9 cellular contexts compared by ENCODE assay signal in genomic region chr11:118529584-118530175, GRCh38. TPM values are rescaled to one million over a fixed set of nuclear protein-coding genes. Genes with fewer than 3 reads are reported as not detected.
A peak's percentile ranks its signal among the peaks of the same experiment; 100 is the strongest.
DNase-seq lines count a peak whose midpoint lies in the region; ATAC-seq and TF ChIP-seq lines count a peak whose summit lies in the region.
"Had no signal": no experiment of that assay in that cellular context is flagged by ENCODE, and none has a peak within 500 bp of the region (broad histone marks: within the 10 kb centered on the region; RNA-seq: fewer than 3 reads in every experiment).

No MANE protein-coding gene starts in this region.

- ATAC-seq in CD4-positive, CD25-positive, alpha-beta regulatory T cell (ENCODE audit: low read depth in 2 of 2), result no peak
- ATAC-seq in GM21717 (IDR thresholded peaks at IDR 0.05; ENCODE audit: unreplicated experiment), result no peak

- H3K36me3 ChIP-seq in CD4-positive, CD25-positive, alpha-beta regulatory T cell (ENCODE audit: control insufficient read depth, insufficient read depth, low read length), result peaks cover 4% of the 10 kb centered on the region
- H3K36me3 ChIP-seq in Karpas-422 (ENCODE audit: insufficient read depth, low read length) (no peaks in the 10 kb centered on the region; the same call in 1 of the 2 replicates), duodenal mucosa (ENCODE audit: control insufficient read depth in 1 of 2, insufficient read depth in 2 of 2, low read length in 2 of 2) (peaks cover 4 to 10% of the 10 kb centered on the region in 2 donors), neural progenitor cell (no peaks in the 10 kb centered on the region)

- H2AFZ ChIP-seq in Karpas-422 (ENCODE audit: low read length), result no peak overlapping the region
- H2AFZ ChIP-seq in neural progenitor cell (replicated peaks), result no peak overlapping the region

- H3K27me3 Mint-ChIP-seq in CD4-positive, CD25-positive, alpha-beta regulatory T cell, result no peaks in the 10 kb centered on the region
- H3K27me3 Mint-ChIP-seq in neural progenitor cell (ENCODE audit: insufficient read depth, low read depth), result peaks cover 8% of the 10 kb centered on the region

- H3K27ac ChIP-seq in CD4-positive, CD25-positive, alpha-beta regulatory T cell (ENCODE audit: insufficient read depth, low read length, poor library complexity, severe bottlenecking), result no peak overlapping the region
- H3K27ac ChIP-seq in Karpas-422 (ENCODE audit: low read length) (peak overlapping the region; percentile 8; the same call in 1 of the 2 replicates), duodenal mucosa (ENCODE audit: low read depth, low read length) (peak overlapping the region; percentile 50), neural progenitor cell (no peak overlapping the region)

- H3K9me3 ChIP-seq in CD4-positive, CD25-positive, alpha-beta regulatory T cell (ENCODE audit: control insufficient read depth in 2 of 2, low read length in 2 of 2), result no peaks in the 10 kb centered on the region
- H3K9me3 ChIP-seq in Karpas-422 (ENCODE audit: low read length) (no peaks in the 10 kb centered on the region), duodenal mucosa (ENCODE audit: control insufficient read depth in 1 of 2, low read length in 2 of 2) (no peaks in the 10 kb centered on the region), neural progenitor cell (ENCODE audit: low read depth) (no peaks in the 10 kb centered on the region)

- H3K4me3 ChIP-seq in CD4-positive, CD25-positive, alpha-beta regulatory T cell (ENCODE audit: low read depth, low read length), result peak overlapping the region; percentile 83
- H3K4me3 ChIP-seq in Karpas-422 (ENCODE audit: low read length) (peak overlapping the region; percentile 73; the same call in 1 of the 2 replicates), duodenal mucosa (ENCODE audit: low read depth in 1 of 2, low read length in 2 of 2) (peak overlapping the region; percentile 92 to 97), neural progenitor cell (peak overlapping the region; percentile 94)

- peaks cover 8 to 52% (median 31%) of the 10 kb centered on the region in 4 donors for H3K4me1 Mint-ChIP-seq in CD4-positive, CD25-positive, alpha-beta regulatory T cell
- H3K4me1 Mint-ChIP-seq in neural progenitor cell, result peaks cover 29% of the 10 kb centered on the region

- peaks cover 26% of the 10 kb centered on the region for H3K4me1 ChIP-seq in CD4-positive, CD25-positive, alpha-beta regulatory T cell (ENCODE audit: control insufficient read depth, insufficient read depth, low read length, poor library complexity, severe bottlenecking)
- H3K4me1 ChIP-seq in Karpas-422 (ENCODE audit: low read length), result peaks cover 21% of the 10 kb centered on the region
- peaks cover 59 to 72% of the 10 kb centered on the region in 2 donors for H3K4me1 ChIP-seq in duodenal mucosa (ENCODE audit: control insufficient read depth in 1 of 2, insufficient read depth in 2 of 2, low read length in 2 of 2)
- peaks cover 24% of the 10 kb centered on the region for H3K4me1 ChIP-seq in neural progenitor cell

- no peak for DNase-seq in CD4-positive, CD25-positive, alpha-beta regulatory T cell
- DNase-seq in Karpas-422 (no peak), neural progenitor cell (ENCODE audit: low spot score) (peak; percentile 29), nucleus accumbens (lab: John Stamatoyannopoulos, UW) (no peak), occipital lobe (lab: John Stamatoyannopoulos, UW) (no peak)
- no peak for DNase-seq in activated CD4-positive, CD25-positive, alpha-beta regulatory T cell treated with anti-CD3 and anti-CD28 coated beads, Interleukin-2, amount 50 U/mL, for 72 hours
- DNase-seq: MV-4-11 had no signal

- H3K36me3 Mint-ChIP-seq in CD4-positive, CD25-positive, alpha-beta regulatory T cell, result peaks cover 2% of the 10 kb centered on the region
- H3K36me3 Mint-ChIP-seq in neural progenitor cell, result peaks cover 9% of the 10 kb centered on the region

- H3K9me2 ChIP-seq in Karpas-422 (replicated peaks; ENCODE audit: insufficient read depth, low read length), result no peaks in the 10 kb centered on the region

- H3K4me3 Mint-ChIP-seq in CD4-positive, CD25-positive, alpha-beta regulatory T cell, result peak overlapping the region; percentile 85 to 95 (median 92)
- H3K4me3 Mint-ChIP-seq in neural progenitor cell, result peak overlapping the region; percentile 98

- no peaks in the 10 kb centered on the region for H3K9me3 Mint-ChIP-seq in CD4-positive, CD25-positive, alpha-beta regulatory T cell
- peaks cover 2% of the 10 kb centered on the region for H3K9me3 Mint-ChIP-seq in neural progenitor cell

- no peaks in the 10 kb centered on the region for H3K27me3 ChIP-seq in CD4-positive, CD25-positive, alpha-beta regulatory T cell (ENCODE audit: control insufficient read depth, insufficient read depth, low read length)
- H3K27me3 ChIP-seq in Karpas-422 (ENCODE audit: low read length), result no peaks in the 10 kb centered on the region
- H3K27me3 ChIP-seq in duodenal mucosa (ENCODE audit: control insufficient read depth in 1 of 2, insufficient read depth in 2 of 2, low read length in 2 of 2), result no peaks in the 10 kb centered on the region
- no peaks in the 10 kb centered on the region for H3K27me3 ChIP-seq in neural progenitor cell

- H3K27ac Mint-ChIP-seq in CD4-positive, CD25-positive, alpha-beta regulatory T cell, result peak overlapping the region in 2 of 3 donors; percentile 83 to 84
- no peak overlapping the region for H3K27ac Mint-ChIP-seq in neural progenitor cell

- H4K20me1 ChIP-seq in Karpas-422 (ENCODE audit: insufficient read depth, low read depth, low read length) (no peaks in the 10 kb centered on the region), neural progenitor cell (ENCODE audit: low read depth) (no peaks in the 10 kb centered on the region)

- peak overlapping the region; percentile 69 for H3K4me2 ChIP-seq in Karpas-422 (ENCODE audit: low read depth, low read length, poor library complexity, severe bottlenecking)
- H3K4me2 ChIP-seq in neural progenitor cell, result peak overlapping the region; percentile 81

- H3K79me2 ChIP-seq in Karpas-422 (ENCODE audit: low read length) (0 out of 2 replicates have a peak, but pooled peaks cover 2% of the 10 kb centered on the region), neural progenitor cell (ENCODE audit: low read depth) (peaks cover 11% of the 10 kb centered on the region)

- H3K9ac ChIP-seq in Karpas-422 (ENCODE audit: low read length) (peak overlapping the region; percentile 69), duodenal mucosa (ENCODE audit: low read depth in 1 of 2, low read length in 2 of 2) (peak overlapping the region; percentile 15 to 79), neural progenitor cell (no peak overlapping the region)

- TF ChIP-seq CTCF in neural progenitor cell (IDR thresholded peaks at IDR 0.05), result no peak

- H3F3A ChIP-seq in neural progenitor cell (ENCODE audit: low read depth), result peaks cover 48% of the 10 kb centered on the region

RNA-seq across cellular contexts. Expression of gene TMEM25, which starts 1.3 kb away (rescaled TPM):
- 10.7 TPM for total RNA-seq in CD4-positive, CD25-positive, alpha-beta regulatory T cell
- 10 to 100 TPM in 3 of 4 donors, 1 to 10 TPM in 1; 10.0 to 17.3 (median 14.2) TPM for polyA plus RNA-seq in CD4-positive, CD25-positive, alpha-beta regulatory T cell
- total RNA-seq in Karpas-422 (2014; rRNA removed; shearing (Covaris generic); ENCODE audit: low replicate concordance), result 9.1 and 12.1 TPM in 2 replicates
- total RNA-seq in neural progenitor cell (ENCODE audit: low replicate concordance), result 28.2 and 29.0 TPM in 2 replicates
- 40.7 TPM for total RNA-seq in occipital lobe

RNA-seq across cellular contexts. Expression of gene TTC36, which starts 2.4 kb away (rescaled TPM):
- not detected for total RNA-seq in CD4-positive, CD25-positive, alpha-beta regulatory T cell
- polyA plus RNA-seq in CD4-positive, CD25-positive, alpha-beta regulatory T cell, result under 1 TPM; 0.22 to 0.87 (median 0.50) TPM
- total RNA-seq in Karpas-422 (2014; rRNA removed; shearing (Covaris generic); ENCODE audit: low replicate concordance), result not detected in 2 replicates
- total RNA-seq in neural progenitor cell (ENCODE audit: low replicate concordance), result 0.62 TPM in 1 of 2 replicates, not detected in the other
- 2.7 TPM for total RNA-seq in occipital lobe

RNA-seq across cellular contexts. Expression of gene IFT46, which starts 36.1 kb away (rescaled TPM):
- 3.7 TPM for total RNA-seq in CD4-positive, CD25-positive, alpha-beta regulatory T cell
- polyA plus RNA-seq in CD4-positive, CD25-positive, alpha-beta regulatory T cell, result 1 to 10 TPM; 4.0 to 8.5 (median 6.6) TPM
- total RNA-seq in Karpas-422 (2014; rRNA removed; shearing (Covaris generic); ENCODE audit: low replicate concordance), result 13.5 and 28.6 TPM in 2 replicates
- total RNA-seq in neural progenitor cell (ENCODE audit: low replicate concordance), result 40.1 and 47.5 TPM in 2 replicates
- 51.9 TPM for total RNA-seq in occipital lobe

RNA-seq across cellular contexts. Expression of gene ARCN1, which starts 42.5 kb away (rescaled TPM):
- total RNA-seq in CD4-positive, CD25-positive, alpha-beta regulatory T cell, result 76.6 TPM
- polyA plus RNA-seq in CD4-positive, CD25-positive, alpha-beta regulatory T cell, result 100 to 1,000 TPM; 131 to 169 (median 153) TPM
- 29.6 and 34.4 TPM in 2 replicates for total RNA-seq in Karpas-422 (2014; rRNA removed; shearing (Covaris generic); ENCODE audit: low replicate concordance)
- total RNA-seq in neural progenitor cell (ENCODE audit: low replicate concordance), result 97.8 and 112 TPM in 2 replicates
- 73.9 TPM for total RNA-seq in occipital lobe

Comparison
In these comparisons a context has a peak if more than half of its experiments do, and no peak if none do; other contexts are left out.
1. H3K27ac ChIP-seq: peak in Karpas-422 (single experiment) and duodenal mucosa (single experiment); none in CD4-positive, CD25-positive, alpha-beta regulatory T cell (single experiment) and neural progenitor cell (single experiment).
2. Peak in every context shown above with its lines, with median percentiles within 50 percentile points of each other: H3K4me3 ChIP-seq.